Comparison of ENCODE assay signal across 36 cellular contexts in genomic region chr14:73524493-73524892, GRCh38. TPM values are rescaled to one million over a fixed set of nuclear protein-coding genes. Genes with fewer than 3 reads are reported as not detected.
"Had no signal": no experiment of that assay in that cellular context is flagged by ENCODE, and none has a peak within 500 bp of the region (broad histone marks: within the 10 kb centered on the region; RNA-seq: fewer than 3 reads in every experiment).

No MANE protein-coding gene starts in this region.

- H3K27me3 Mint-ChIP-seq: dendritic cell treated with granulocyte-macrophage colony-stimulating factor and Interleukin-4, amounts not matched to agents 40 ng/mL and 50 ng/mL, for 4 days; naive B cell; stimulated activated memory B cell treated with anti-CD40 and anti-IgM and Interleukin-4, amounts not matched to agents 10 μg/mL and 1 μg/mL and 100 μg/mL, for 72 hours; stimulated activated naive CD8-positive, alpha-beta T cell treated with anti-CD3 and anti-CD28 coated beads, Interleukin-15, amount 100 ng/mL, for 72 hours had no signal

- H3K9me3 Mint-ChIP-seq: activated naive CD4-positive, alpha-beta T cell treated with anti-CD3 and anti-CD28 coated beads, Interleukin-2, amount 10 ng/mL, durations not matched to agents 7 days and 5 days; activated T-helper 1 cell treated with anti-CD3 and anti-CD28 coated beads, Interleukin-12 subunit alpha, Interleukin-12 subunit beta, Interleukin-2, Interleukin-4 antibody, amounts not matched to agents 30 ng/mL and 10 ng/mL and 1 ng/mL, durations not matched to agents 14 hours and 24 hours and 36 hours; dendritic cell treated with granulocyte-macrophage colony-stimulating factor and Interleukin-4, amounts not matched to agents 40 ng/mL and 50 ng/mL, for 4 days; endodermal cell; mesothelial cell of epicardium; stimulated activated memory B cell treated with anti-CD40 and anti-IgM and Interleukin-4, amounts not matched to agents 10 μg/mL and 1 μg/mL and 100 μg/mL, for 72 hours; stimulated activated naive CD8-positive, alpha-beta T cell treated with anti-CD3 and anti-CD28 coated beads, Interleukin-15, amount 100 ng/mL, for 72 hours; T-helper 1 cell treated with Interleukin-12 subunit alpha and Interleukin-12 subunit beta and Interleukin-4 antibody, amounts not matched to agents 30 μg/mL and 1 μg/mL, for 36 hours had no signal

- H3K4me3 Mint-ChIP-seq: activated naive CD4-positive, alpha-beta T cell treated with anti-CD3 and anti-CD28 coated beads, Interleukin-2, amount 10 ng/mL, durations not matched to agents 7 days and 5 days; activated T-helper 1 cell treated with anti-CD3 and anti-CD28 coated beads, Interleukin-12 subunit alpha, Interleukin-12 subunit beta, Interleukin-2, Interleukin-4 antibody, amounts not matched to agents 30 ng/mL and 10 ng/mL and 1 ng/mL, durations not matched to agents 14 hours and 24 hours and 36 hours; dendritic cell treated with granulocyte-macrophage colony-stimulating factor and Interleukin-4, amounts not matched to agents 40 ng/mL and 50 ng/mL, for 4 days; endodermal cell; mesothelial cell of epicardium; nephron progenitor cell; stimulated activated memory B cell treated with anti-CD40 and anti-IgM and Interleukin-4, amounts not matched to agents 10 μg/mL and 1 μg/mL and 100 μg/mL, for 72 hours; stimulated activated naive CD8-positive, alpha-beta T cell treated with anti-CD3 and anti-CD28 coated beads, Interleukin-15, amount 100 ng/mL, for 72 hours; T-helper 1 cell treated with Interleukin-12 subunit alpha and Interleukin-12 subunit beta and Interleukin-4 antibody, amounts not matched to agents 30 μg/mL and 1 μg/mL, for 36 hours had no signal

- H3K4me1 ChIP-seq: foreskin keratinocyte, tibial artery had no signal

- FAIRE-seq: islet of Langerhans, small intestine, TTC549 had no signal

- H3K9me3 ChIP-seq: esophagus muscularis mucosa, neutrophil, sigmoid colon, tibial artery had no signal

- H3K27ac Mint-ChIP-seq: activated naive CD4-positive, alpha-beta T cell treated with anti-CD3 and anti-CD28 coated beads, Interleukin-2, amount 10 ng/mL, durations not matched to agents 7 days and 5 days; activated T-helper 1 cell treated with anti-CD3 and anti-CD28 coated beads, Interleukin-12 subunit alpha, Interleukin-12 subunit beta, Interleukin-2, Interleukin-4 antibody, amounts not matched to agents 30 ng/mL and 10 ng/mL and 1 ng/mL, durations not matched to agents 14 hours and 24 hours and 36 hours; dendritic cell treated with granulocyte-macrophage colony-stimulating factor and Interleukin-4, amounts not matched to agents 40 ng/mL and 50 ng/mL, for 4 days; endodermal cell; mesothelial cell of epicardium; naive B cell; nephron progenitor cell; progenitor cell of endocrine pancreas; stimulated activated memory B cell treated with anti-CD40 and anti-IgM and Interleukin-4, amounts not matched to agents 10 μg/mL and 1 μg/mL and 100 μg/mL, for 72 hours; stimulated activated naive CD8-positive, alpha-beta T cell treated with anti-CD3 and anti-CD28 coated beads, Interleukin-15, amount 100 ng/mL, for 72 hours; T-helper 1 cell treated with Interleukin-12 subunit alpha and Interleukin-12 subunit beta and Interleukin-4 antibody, amounts not matched to agents 30 μg/mL and 1 μg/mL, for 36 hours had no signal

- DNase-seq: activated CD4-positive, alpha-beta T cell treated with anti-CD3 and anti-CD28 coated beads for 48 hours; activated CD4-positive, alpha-beta T cell treated with anti-CD3 and anti-CD28 coated beads, Interleukin-2, amount 50 U/mL, for 48 hours; activated CD8-positive, alpha-beta memory T cell treated with anti-CD3 and anti-CD28 coated beads, Interleukin-2, amount 50 U/mL, for 4 hours; activated gamma-delta T cell; activated naive CD4-positive, alpha-beta T cell treated with anti-CD3 and anti-CD28 coated beads, Interleukin-2, amount 10 ng/mL, durations not matched to agents 7 days and 5 days; activated T-cell treated with anti-CD3 and anti-CD28 coated beads, Interleukin-2, amount 50 U/mL, for 1 hour; amygdala; caudate nucleus; endodermal cell; foreskin keratinocyte; heart right ventricle; left ventricle myocardium inferior; naive B cell; nephron progenitor cell; sigmoid colon; small intestine; stimulated activated CD4-positive, alpha-beta T cell treated with anti-CD3 and anti-CD28 coated beads, Interleukin-1b, Interleukin-23, amount 100 ng/mL, for 48 hours; stimulated activated CD4-positive, alpha-beta T cell treated with anti-CD3 and anti-CD28 coated beads, Interleukin-4, amount 100 ng/mL, for 4 hours; stimulated activated CD8-positive, alpha-beta memory T cell treated with anti-CD3 and anti-CD28 coated beads, Interleukin-4, amount 100 ng/mL, for 48 hours; stimulated activated naive CD8-positive, alpha-beta T cell treated with anti-CD3 and anti-CD28 coated beads, Interleukin-15, amount 100 ng/mL, for 72 hours; T-helper 9 cell; tibial artery; WERI-Rb-1 had no signal

- ATAC-seq: activated CD4-positive, CD25-positive, alpha-beta regulatory T cell treated with anti-CD3 and anti-CD28 coated beads, Interleukin-2, amount 50 U/mL, for 24 hours; foreskin keratinocyte; heart right ventricle; stimulated activated memory B cell treated with anti-CD40 and anti-IgM and Interleukin-4, amounts not matched to agents 10 μg/mL and 1 μg/mL and 100 μg/mL, for 72 hours; stimulated activated naive CD8-positive, alpha-beta T cell treated with anti-CD3 and anti-CD28 coated beads, Interleukin-15, amount 100 ng/mL, for 72 hours had no signal

- H3K36me3 Mint-ChIP-seq: activated naive CD4-positive, alpha-beta T cell treated with anti-CD3 and anti-CD28 coated beads, Interleukin-2, amount 10 ng/mL, durations not matched to agents 7 days and 5 days; stimulated activated memory B cell treated with anti-CD40 and anti-IgM and Interleukin-4, amounts not matched to agents 10 μg/mL and 1 μg/mL and 100 μg/mL, for 72 hours had no signal

- H3K27me3 ChIP-seq: esophagus muscularis mucosa, foreskin keratinocyte, heart right ventricle, neutrophil, sigmoid colon, tibial artery had no signal

- H3K27ac ChIP-seq: esophagus muscularis mucosa, foreskin keratinocyte, heart right ventricle, left ventricle myocardium inferior, neutrophil, sigmoid colon, tibial artery, WERI-Rb-1 had no signal

- H3K4me3 ChIP-seq: esophagus muscularis mucosa, heart right ventricle, left ventricle myocardium inferior, sigmoid colon, tibial artery had no signal

- H3K36me3 ChIP-seq: neutrophil, sigmoid colon, tibial artery, WERI-Rb-1 had no signal

- H3K4me1 Mint-ChIP-seq: activated naive CD4-positive, alpha-beta T cell treated with anti-CD3 and anti-CD28 coated beads, Interleukin-2, amount 10 ng/mL, durations not matched to agents 7 days and 5 days; endodermal cell; mesothelial cell of epicardium; naive B cell; stimulated activated memory B cell treated with anti-CD40 and anti-IgM and Interleukin-4, amounts not matched to agents 10 μg/mL and 1 μg/mL and 100 μg/mL, for 72 hours; stimulated activated naive CD8-positive, alpha-beta T cell treated with anti-CD3 and anti-CD28 coated beads, Interleukin-15, amount 100 ng/mL, for 72 hours had no signal

RNA-seq across cellular contexts. Expression of gene HEATR4, which starts 34.3 kb away (rescaled TPM):
- total RNA-seq: activated CD8-positive, alpha-beta memory T cell treated with anti-CD3 and anti-CD28 coated beads for 36 hours; glomerular endothelial cell had no signal
- polyA plus RNA-seq: foreskin keratinocyte had no signal
